Comparison of ENCODE assay signal across 13 cellular contexts in the genomic region with DNA sequence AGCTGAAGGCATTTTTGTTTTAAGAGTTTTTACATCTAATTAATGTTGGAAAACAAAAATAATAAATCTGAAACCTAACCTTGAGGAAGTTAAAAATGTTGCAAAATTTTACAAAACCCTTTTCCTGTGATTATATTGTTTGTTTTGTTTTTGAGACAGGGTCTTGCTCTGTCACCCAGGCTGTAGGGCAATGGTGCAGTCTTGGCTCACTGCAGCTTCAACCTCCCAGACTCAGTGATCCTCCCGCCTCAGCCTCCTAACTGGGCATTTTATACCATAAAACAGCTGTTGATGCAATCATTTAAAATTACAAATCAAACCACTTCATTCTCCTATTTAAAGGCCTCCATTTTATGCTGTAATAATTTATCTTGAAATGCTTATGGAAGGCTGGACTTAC. TPM values are rescaled to one million over a fixed set of nuclear protein-coding genes. Genes with fewer than 3 reads are reported as not detected.
DNase-seq lines count a peak whose midpoint lies in the region; ATAC-seq, FAIRE-seq and TF ChIP-seq lines count a peak whose summit lies in the region.
"Had no signal": no experiment of that assay in that cellular context is flagged by ENCODE, and none has a peak within 500 bp of the region (broad histone marks: within the 10 kb centered on the region; RNA-seq: fewer than 3 reads in every experiment).

No MANE protein-coding gene starts in this region.

- H3K27me3 ChIP-seq in ACC112 (ENCODE audit: insufficient read depth, low read length) (no peaks in the 10 kb centered on the region), KMS-11 (ENCODE audit: insufficient read depth, low read depth) (no peaks in the 10 kb centered on the region), endocrine pancreas (ENCODE audit: control insufficient read depth, insufficient read depth, low read length) (no peaks in the 10 kb centered on the region), pancreas (no peaks in the 10 kb centered on the region)
- H3K27me3 ChIP-seq: BE2C had no signal

- no peak for FAIRE-seq in pancreas (lab: Jason Lieb, UNC)

- WGBS in pancreas, 2 donors: 82 to 87% methylated on average over 1 of the region's 1 CpG

- H3K4me3 ChIP-seq in ACC112 (ENCODE audit: low read depth, low read length): no peak overlapping the region
- no peak overlapping the region for H3K4me3 ChIP-seq in KMS-11 (IDR thresholded peaks at IDR 0.05; ENCODE audit: insufficient read depth, low read depth, low read length)
- H3K4me3 ChIP-seq in endocrine pancreas (ENCODE audit: control insufficient read depth, insufficient read depth, low read length): peak overlapping the region; percentile 39
- peak overlapping the region in 1 of 4 donors; percentile 89 for H3K4me3 ChIP-seq in pancreas

- H3K36me3 ChIP-seq in ACC112 (ENCODE audit: insufficient read depth, low read length) (no peaks in the 10 kb centered on the region), KMS-11 (ENCODE audit: insufficient read depth) (peaks cover 2% of the 10 kb centered on the region; the same call in 1 of the 2 replicates), endocrine pancreas (ENCODE audit: control insufficient read depth, insufficient read depth, low read length) (no peaks in the 10 kb centered on the region), pancreas (no peaks in the 10 kb centered on the region)

- H3K9me3 ChIP-seq in endocrine pancreas (ENCODE audit: control insufficient read depth, low read length): no peaks in the 10 kb centered on the region
- no peaks in the 10 kb centered on the region for H3K9me3 ChIP-seq in pancreas
- H3K9me3 ChIP-seq: BE2C had no signal

- H3K9ac ChIP-seq in KMS-11 (no peak overlapping the region), endocrine pancreas (ENCODE audit: control insufficient read depth, insufficient read depth, low read length) (no peak overlapping the region)

- H4K20me1 ChIP-seq in KMS-11 (ENCODE audit: insufficient read depth): peaks cover 12% of the 10 kb centered on the region

- no peak for ATAC-seq in pancreas
- no peak for ATAC-seq in SK-N-SH treated with all-trans-retinoic acid at 6 μM for 48 hours
- ATAC-seq: activated CD8-positive, alpha-beta T cell treated with anti-CD3 and anti-CD28 coated beads for 36 hours had no signal

- H3K27ac ChIP-seq in ACC112 (ENCODE audit: low read depth, low read length): no peak overlapping the region
- H3K27ac ChIP-seq in KMS-11: no peak overlapping the region
- peak overlapping the region; percentile 95 to 99 (median 98) for H3K27ac ChIP-seq in pancreas
- H3K27ac ChIP-seq: epithelial cell of prostate had no signal

- TF ChIP-seq CTCF in KMS-11 (conservative IDR thresholded peaks at IDR 0.05; ENCODE audit: low read depth, low read length) (no peak), pancreas (IDR thresholded peaks at IDR 0.05) (no peak), GM10266 (IDR thresholded peaks at IDR 0.05; ENCODE audit: control insufficient read depth, insufficient read depth, low read depth, missing control alignments) (no peak)

- intact Hi-C loops in pancreas (cut with DNase I): no loop called here

- peaks cover 19% of the 10 kb centered on the region for H3K4me1 ChIP-seq in ACC112 (ENCODE audit: control insufficient read depth, insufficient read depth, low read length, unreplicated experiment)
- H3K4me1 ChIP-seq in KMS-11 (ENCODE audit: low read depth, poor library complexity, severe bottlenecking): peaks cover 21% of the 10 kb centered on the region
- H3K4me1 ChIP-seq in endocrine pancreas (ENCODE audit: control insufficient read depth, insufficient read depth, low read length): peaks cover 15% of the 10 kb centered on the region
- peaks cover 0 to 28% (median 21%) of the 10 kb centered on the region in 3 donors for H3K4me1 ChIP-seq in pancreas
- H3K4me1 ChIP-seq: BE2C had no signal

- H2AFZ ChIP-seq in ACC112 (ENCODE audit: low read length, unreplicated experiment) (peak overlapping the region; percentile 55), KMS-11 (ENCODE audit: low read depth) (peak overlapping the region; percentile 87; the same call in 1 of the 2 replicates)

- DNase-seq in pancreas (no peak), AG20443 (ENCODE audit: low spot score) (no peak), GM10266 (ENCODE audit: extremely low spot score) (no peak)
- no peak for DNase-seq in activated CD8-positive, alpha-beta memory T cell treated with anti-CD3 and anti-CD28 coated beads for 24 hours
- DNase-seq: activated CD8-positive, alpha-beta T cell treated with anti-CD3 and anti-CD28 coated beads for 36 hours; BE2C; stimulated activated naive CD4-positive, alpha-beta T cell; T-helper 1 cell had no signal

- H3K79me2 ChIP-seq in ACC112 (ENCODE audit: control insufficient read depth, insufficient read depth, low read length, unreplicated experiment): peaks cover 32% of the 10 kb centered on the region
- peaks cover 30% of the 10 kb centered on the region for H3K79me2 ChIP-seq in KMS-11 (ENCODE audit: insufficient read depth, low read depth)

- H3K4me2 ChIP-seq in KMS-11: no peak overlapping the region

TF ChIP-seq in SK-N-SH treated with all-trans-retinoic acid at 6 μM for 48 hours, 23 proteins besides CTCF, POLR2A, EP300 and RAD21 (continues in another document):
- TF ChIP-seq, protein P1, sequence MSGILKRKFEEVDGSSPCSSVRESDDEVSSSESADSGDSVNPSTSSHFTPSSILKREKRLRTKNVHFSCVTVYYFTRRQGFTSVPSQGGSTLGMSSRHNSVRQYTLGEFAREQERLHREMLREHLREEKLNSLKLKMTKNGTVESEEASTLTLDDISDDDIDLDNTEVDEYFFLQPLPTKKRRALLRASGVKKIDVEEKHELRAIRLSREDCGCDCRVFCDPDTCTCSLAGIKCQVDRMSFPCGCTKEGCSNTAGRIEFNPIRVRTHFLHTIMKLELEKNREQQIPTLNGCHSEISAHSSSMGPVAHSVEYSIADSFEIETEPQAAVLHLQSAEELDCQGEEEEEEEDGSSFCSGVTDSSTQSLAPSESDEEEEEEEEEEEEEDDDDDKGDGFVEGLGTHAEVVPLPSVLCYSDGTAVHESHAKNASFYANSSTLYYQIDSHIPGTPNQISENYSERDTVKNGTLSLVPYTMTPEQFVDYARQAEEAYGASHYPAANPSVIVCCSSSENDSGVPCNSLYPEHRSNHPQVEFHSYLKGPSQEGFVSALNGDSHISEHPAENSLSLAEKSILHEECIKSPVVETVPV (CRISPR knock-in tag; IDR thresholded peaks at IDR 0.05): no peak
- TF ChIP-seq BACH2 (CRISPR knock-in tag; IDR thresholded peaks at IDR 0.05; ENCODE audit: borderline replicate concordance): no peak
- TF ChIP-seq, protein P2, sequence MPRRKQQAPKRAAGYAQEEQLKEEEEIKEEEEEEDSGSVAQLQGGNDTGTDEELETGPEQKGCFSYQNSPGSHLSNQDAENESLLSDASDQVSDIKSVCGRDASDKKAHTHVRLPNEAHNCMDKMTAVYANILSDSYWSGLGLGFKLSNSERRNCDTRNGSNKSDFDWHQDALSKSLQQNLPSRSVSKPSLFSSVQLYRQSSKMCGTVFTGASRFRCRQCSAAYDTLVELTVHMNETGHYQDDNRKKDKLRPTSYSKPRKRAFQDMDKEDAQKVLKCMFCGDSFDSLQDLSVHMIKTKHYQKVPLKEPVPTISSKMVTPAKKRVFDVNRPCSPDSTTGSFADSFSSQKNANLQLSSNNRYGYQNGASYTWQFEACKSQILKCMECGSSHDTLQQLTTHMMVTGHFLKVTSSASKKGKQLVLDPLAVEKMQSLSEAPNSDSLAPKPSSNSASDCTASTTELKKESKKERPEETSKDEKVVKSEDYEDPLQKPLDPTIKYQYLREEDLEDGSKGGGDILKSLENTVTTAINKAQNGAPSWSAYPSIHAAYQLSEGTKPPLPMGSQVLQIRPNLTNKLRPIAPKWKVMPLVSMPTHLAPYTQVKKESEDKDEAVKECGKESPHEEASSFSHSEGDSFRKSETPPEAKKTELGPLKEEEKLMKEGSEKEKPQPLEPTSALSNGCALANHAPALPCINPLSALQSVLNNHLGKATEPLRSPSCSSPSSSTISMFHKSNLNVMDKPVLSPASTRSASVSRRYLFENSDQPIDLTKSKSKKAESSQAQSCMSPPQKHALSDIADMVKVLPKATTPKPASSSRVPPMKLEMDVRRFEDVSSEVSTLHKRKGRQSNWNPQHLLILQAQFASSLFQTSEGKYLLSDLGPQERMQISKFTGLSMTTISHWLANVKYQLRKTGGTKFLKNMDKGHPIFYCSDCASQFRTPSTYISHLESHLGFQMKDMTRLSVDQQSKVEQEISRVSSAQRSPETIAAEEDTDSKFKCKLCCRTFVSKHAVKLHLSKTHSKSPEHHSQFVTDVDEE (CRISPR knock-in tag; IDR thresholded peaks at IDR 0.05): no peak
- TF ChIP-seq PPARA (CRISPR knock-in tag; IDR thresholded peaks at IDR 0.05; ENCODE audit: borderline replicate concordance): no peak
- no peak for TF ChIP-seq POU6F1 (CRISPR knock-in tag; IDR thresholded peaks at IDR 0.05; ENCODE audit: borderline replicate concordance, low read depth)
- no peak for TF ChIP-seq ISL1 (CRISPR knock-in tag; IDR thresholded peaks at IDR 0.05)

RNA-seq across cellular contexts. Expression of gene ZNF24, which starts 1.7 kb away (rescaled TPM):
- total RNA-seq in pancreas: 10 to 100 TPM; 17.3 to 37.8 (median 25.3) TPM
- polyA plus RNA-seq in pancreas: 10 to 100 TPM in 1 of 2 donors, 1 to 10 TPM in 1; 7.5 to 15.9 TPM

RNA-seq across cellular contexts. Expression of gene ZNF396, which starts 31.2 kb away (rescaled TPM):
- total RNA-seq in pancreas: 1 to 10 TPM; 2.1 to 3.8 (median 2.4) TPM
- polyA plus RNA-seq in pancreas: 1 to 10 TPM; 1.2 to 2.7 TPM

RNA-seq across cellular contexts. Expression of gene ZSCAN30, which starts 55.9 kb away (rescaled TPM):
- 10 to 100 TPM in 1 of 6 donors, 1 to 10 TPM in 5; 5.2 to 16.9 (median 8.5) TPM for total RNA-seq in pancreas
- 10 to 100 TPM in 1 of 2 donors, 1 to 10 TPM in 1; 8.7 to 13.9 TPM for polyA plus RNA-seq in pancreas

Comparison
In these comparisons a context has a peak if more than half of its experiments do, and no peak if none do; other contexts are left out.
1. H3K27ac ChIP-seq: peak in pancreas (4 of 4); none in ACC112 (single experiment) and KMS-11 (single experiment).